Comparison of ENCODE assay signal across 20 cellular contexts in genomic region chr2:228602277-228602676, GRCh38.
"Had no signal": no experiment of that assay in that cellular context is flagged by ENCODE, and none has a peak within 500 bp of the region (broad histone marks: within the 10 kb centered on the region; RNA-seq: fewer than 3 reads in every experiment).

No MANE protein-coding gene starts in this region.

- H3K4me3 ChIP-seq: breast epithelium, coronary artery, lung, tibial artery, uterus had no signal

- DNase-seq: activated CD4-positive, alpha-beta T cell treated with anti-CD3 and anti-CD28 coated beads for 1 hour; activated gamma-delta T cell; foreskin melanocyte; glutamatergic neuron; hypothalamus; islet precursor cell; left colon; nephron progenitor cell; nucleus accumbens; posterior cingulate gyrus; stimulated activated CD4-positive, alpha-beta T cell treated with anti-CD3 and anti-CD28 coated beads, Interleukin-12 subunit alpha, Interleukin-12 subunit beta, amount 100 ng/mL, for 4 hours; stimulated activated CD4-positive, alpha-beta T cell treated with anti-CD3 and anti-CD28 coated beads, Interleukin-1b, Interleukin-23, amount 100 ng/mL, for 48 hours; stimulated activated naive CD8-positive, alpha-beta T cell treated with anti-CD3 and anti-CD28 coated beads, Interleukin-15, Interleukin-2, amounts not matched to agents 100 U/mL and 50 U/mL, for 24 hours; substantia nigra; tibial artery; uterus had no signal

- ATAC-seq: esophagus mucosa; left colon; stimulated activated naive CD8-positive, alpha-beta T cell treated with anti-CD3 and anti-CD28 coated beads, Interleukin-15, Interleukin-2, amounts not matched to agents 100 U/mL and 50 U/mL, for 24 hours had no signal
